In genomic region chr12:122888232-122888752, GRCh38 we compare ENCODE assay signal across 8 cellular contexts. TPM values are rescaled to one million over a fixed set of nuclear protein-coding genes. Genes with fewer than 3 reads are reported as not detected.
A peak's percentile ranks its signal among the peaks of the same experiment; 100 is the strongest.
DNase-seq lines count a peak whose midpoint lies in the region; ATAC-seq, FAIRE-seq and TF ChIP-seq lines count a peak whose summit lies in the region.

No MANE protein-coding gene starts in this region.

- DNase-seq in D721Med (ENCODE audit: insufficient read length, low spot score) (no peak), NCI-H774 (lab: John Stamatoyannopoulos, UW) (peak; percentile 29), foreskin keratinocyte (peak; percentile 100), pancreas (peak in 5 of 6 donors; percentile 82 to 92 (median 84))
- DNase-seq in activated T-helper 2 cell treated with anti-CD3 and anti-CD28 coated beads, Interferon-gamma antibody, Interleukin-2, Interleukin-4, amounts not matched to agents 10 μg/mL and 5 μg/mL and 100 μg/mL, durations not matched to agents 14 hours and 24 hours and 36 hours (ENCODE audit: low spot score): no peak

- peak overlapping the region; percentile 84 for H3K27ac Mint-ChIP-seq in activated T-helper 2 cell treated with anti-CD3 and anti-CD28 coated beads, Interferon-gamma antibody, Interleukin-2, Interleukin-4, amounts not matched to agents 10 μg/mL and 5 μg/mL and 100 μg/mL, durations not matched to agents 14 hours and 24 hours and 36 hours

- no peaks in the 10 kb centered on the region for H3K9me3 Mint-ChIP-seq in activated T-helper 2 cell treated with anti-CD3 and anti-CD28 coated beads, Interferon-gamma antibody, Interleukin-2, Interleukin-4, amounts not matched to agents 10 μg/mL and 5 μg/mL and 100 μg/mL, durations not matched to agents 14 hours and 24 hours and 36 hours

- TF ChIP-seq CTCF in D721Med (IDR thresholded peaks at IDR 0.05; ENCODE audit: insufficient read depth, missing control alignments) (no peak), foreskin keratinocyte (conservative IDR thresholded peaks at IDR 0.05) (no peak), pancreas (IDR thresholded peaks at IDR 0.05) (no peak)

- WGBS in pancreas, 2 donors: 2 to 3% methylated on average over 12 of the region's 12 CpGs

- H3K27me3 ChIP-seq in foreskin keratinocyte (no peaks in the 10 kb centered on the region), pancreas (no peaks in the 10 kb centered on the region)

- H3K4me1 ChIP-seq in foreskin keratinocyte: peaks cover 58% of the 10 kb centered on the region
- H3K4me1 ChIP-seq in pancreas: peaks cover 53 to 78% (median 78%) of the 10 kb centered on the region in 3 donors

- intact Hi-C loops in activated T-helper 2 cell treated with anti-CD3 and anti-CD28 coated beads, Interferon-gamma antibody, Interleukin-2, Interleukin-4, amounts not matched to agents 10 μg/mL and 5 μg/mL and 100 μg/mL, durations not matched to agents 14 hours and 24 hours and 36 hours (cut with micrococcal nuclease): loop anchor here (1.0 kb wide), 1 partner anchor 10 kb away; no protein-coding TSS in a partner anchor
- intact Hi-C loops in pancreas (cut with DNase I): no loop called here

- H3K27ac ChIP-seq in foreskin keratinocyte (peak overlapping the region; percentile 99), pancreas (peak overlapping the region; percentile 85 to 96 (median 94))

- H3K36me3 Mint-ChIP-seq in activated T-helper 2 cell treated with anti-CD3 and anti-CD28 coated beads, Interferon-gamma antibody, Interleukin-2, Interleukin-4, amounts not matched to agents 10 μg/mL and 5 μg/mL and 100 μg/mL, durations not matched to agents 14 hours and 24 hours and 36 hours (ENCODE audit: low read depth): peaks cover 8% of the 10 kb centered on the region

- FAIRE-seq in D721Med (lab: Jason Lieb, UNC): peak; percentile 16
- FAIRE-seq in pancreas (lab: Jason Lieb, UNC): no peak

- H3K36me3 ChIP-seq in pancreas: no peaks in the 10 kb centered on the region

- peaks cover 19% of the 10 kb centered on the region for H3K27me3 Mint-ChIP-seq in activated T-helper 2 cell treated with anti-CD3 and anti-CD28 coated beads, Interferon-gamma antibody, Interleukin-2, Interleukin-4, amounts not matched to agents 10 μg/mL and 5 μg/mL and 100 μg/mL, durations not matched to agents 14 hours and 24 hours and 36 hours (ENCODE audit: low read depth)

- ATAC-seq in HG02885 (IDR thresholded peaks at IDR 0.05; ENCODE audit: poor library complexity, unreplicated experiment) (peak; percentile 47), foreskin keratinocyte (peak; percentile 78), pancreas (peak; percentile 87 to 93 (median 90)), HG02884 (IDR thresholded peaks at IDR 0.05; ENCODE audit: unreplicated experiment) (no peak), HG03039 (IDR thresholded peaks at IDR 0.05; ENCODE audit: unreplicated experiment) (no peak)

- H3K4me3 Mint-ChIP-seq in activated T-helper 2 cell treated with anti-CD3 and anti-CD28 coated beads, Interferon-gamma antibody, Interleukin-2, Interleukin-4, amounts not matched to agents 10 μg/mL and 5 μg/mL and 100 μg/mL, durations not matched to agents 14 hours and 24 hours and 36 hours (ENCODE audit: low read depth): peak overlapping the region; percentile 71

- H3K4me3 ChIP-seq in pancreas: peak overlapping the region in 2 of 4 donors; percentile 2 to 25

- H3K9me3 ChIP-seq in pancreas: no peaks in the 10 kb centered on the region

- H3K4me1 Mint-ChIP-seq in activated T-helper 2 cell treated with anti-CD3 and anti-CD28 coated beads, Interferon-gamma antibody, Interleukin-2, Interleukin-4, amounts not matched to agents 10 μg/mL and 5 μg/mL and 100 μg/mL, durations not matched to agents 14 hours and 24 hours and 36 hours (ENCODE audit: low read depth): peaks cover 50% of the 10 kb centered on the region

RNA-seq across cellular contexts. Expression of gene VPS37B, which starts 7.6 kb away (rescaled TPM):
- 11.5 and 11.7 TPM in 2 replicates for total RNA-seq in activated T-helper 2 cell treated with anti-CD3 and anti-CD28 coated beads, Interferon-gamma antibody, Interleukin-2, Interleukin-4, amounts not matched to agents 10 μg/mL and 5 μg/mL and 100 μg/mL, durations not matched to agents 14 hours and 24 hours and 36 hours
- total RNA-seq in foreskin keratinocyte (49.3 and 59.0 TPM in 2 replicates), pancreas (10 to 100 TPM; 13.5 to 20.2 (median 17.3) TPM)
- polyA plus RNA-seq in foreskin keratinocyte (47.0 and 56.0 TPM in 2 replicates), pancreas (10 to 100 TPM; 27.4 to 30.1 TPM)

RNA-seq across cellular contexts. Expression of gene HIP1R, which starts 53.0 kb away (rescaled TPM):
- 28.8 and 29.0 TPM in 2 replicates for total RNA-seq in activated T-helper 2 cell treated with anti-CD3 and anti-CD28 coated beads, Interferon-gamma antibody, Interleukin-2, Interleukin-4, amounts not matched to agents 10 μg/mL and 5 μg/mL and 100 μg/mL, durations not matched to agents 14 hours and 24 hours and 36 hours
- 35.0 and 35.9 TPM in 2 replicates for total RNA-seq in foreskin keratinocyte
- polyA plus RNA-seq in foreskin keratinocyte: 19.7 and 20.6 TPM in 2 replicates
- 10 to 100 TPM; 41.0 to 96.3 (median 47.9) TPM for total RNA-seq in pancreas
- 100 to 1,000 TPM; 158 to 206 TPM for polyA plus RNA-seq in pancreas

Comparison
In these comparisons a context has a peak if more than half of its experiments do, and no peak if none do; other contexts are left out.
1. DNase-seq: peak in NCI-H774 (single experiment), foreskin keratinocyte (2 of 2) and pancreas (5 of 6); none in D721Med (single experiment) and activated T-helper 2 cell treated with anti-CD3 and anti-CD28 coated beads, Interferon-gamma antibody, Interleukin-2, Interleukin-4, amounts not matched to agents 10 μg/mL and 5 μg/mL and 100 μg/mL, durations not matched to agents 14 hours and 24 hours and 36 hours (single experiment).
2. ATAC-seq: peak in HG02885 (single experiment), foreskin keratinocyte (single experiment) and pancreas (4 of 4); none in HG02884 (single experiment) and HG03039 (single experiment).